1 cellular context compared by ENCODE assay signal in the genomic region with DNA sequence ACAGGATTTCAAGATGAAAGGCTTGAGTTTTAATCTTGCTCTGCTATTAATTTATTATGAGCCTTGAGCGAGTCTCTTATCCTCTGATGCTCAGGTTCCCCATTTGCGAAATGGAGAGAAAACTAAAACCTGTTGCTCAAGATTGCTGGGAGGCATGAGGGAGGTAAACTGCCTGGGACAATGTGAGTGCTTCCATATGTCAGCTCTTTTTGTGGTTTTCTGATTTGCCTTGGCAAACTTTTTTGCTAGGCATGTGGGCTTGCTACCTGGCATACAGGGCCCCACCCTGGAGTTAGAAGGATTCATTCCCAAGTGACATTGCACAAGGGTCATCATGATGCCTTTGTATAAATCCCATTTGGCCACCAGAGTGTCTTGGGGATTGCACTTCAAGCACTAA.
TF ChIP-seq lines count a peak whose summit lies in the region.

No MANE protein-coding gene starts in this region.

TF ChIP-seq in H1, 55 proteins besides CTCF, POLR2A, EP300 and RAD21:
- no peak for TF ChIP-seq YY1 (IDR thresholded peaks at IDR 0.05; ENCODE audit: low read depth, low read length)
- no peak for TF ChIP-seq KDM5A (IDR thresholded peaks at IDR 0.05; ENCODE audit: low read length)
- no peak for TF ChIP-seq MAFK (IDR thresholded peaks at IDR 0.05; ENCODE audit: low read depth, low read length)
- no peak for TF ChIP-seq CBX8 (IDR thresholded peaks at IDR 0.05; ENCODE audit: borderline replicate concordance, low read depth, low read length)
- TF ChIP-seq, protein P1, sequence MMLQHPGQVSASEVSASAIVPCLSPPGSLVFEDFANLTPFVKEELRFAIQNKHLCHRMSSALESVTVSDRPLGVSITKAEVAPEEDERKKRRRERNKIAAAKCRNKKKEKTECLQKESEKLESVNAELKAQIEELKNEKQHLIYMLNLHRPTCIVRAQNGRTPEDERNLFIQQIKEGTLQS (IDR thresholded peaks at IDR 0.05; ENCODE audit: insufficient read depth, low read depth, low read length): no peak
- TF ChIP-seq SIX5 (IDR thresholded peaks at IDR 0.05; ENCODE audit: low read depth, low read length): no peak
- TF ChIP-seq GTF2F1 (IDR thresholded peaks at IDR 0.05; ENCODE audit: borderline replicate concordance, low read depth, low read length): no peak
- no peak for TF ChIP-seq TBP (IDR thresholded peaks at IDR 0.05; ENCODE audit: low read depth, low read length)
- TF ChIP-seq PHF8 (conservative IDR thresholded peaks at IDR 0.05; ENCODE audit: low read depth, low read length): no peak
- no peak for TF ChIP-seq FOSL1 (IDR thresholded peaks at IDR 0.05; ENCODE audit: insufficient read depth, low read depth, low read length)
